ENCODE assay signal across 16 cellular contexts in genomic region chr7:132213583-132213982, GRCh38.
DNase-seq lines count a peak whose midpoint lies in the region; ATAC-seq and TF ChIP-seq lines count a peak whose summit lies in the region.
"Had no signal": no experiment of that assay in that cellular context is flagged by ENCODE, and none has a peak within 500 bp of the region (broad histone marks: within the 10 kb centered on the region; RNA-seq: fewer than 3 reads in every experiment).

No MANE protein-coding gene starts in this region.

- no peak overlapping the region for H3K4me3 Mint-ChIP-seq in effector memory CD8-positive, alpha-beta T cell
- H3K4me3 Mint-ChIP-seq: CD4-positive, alpha-beta T cell had no signal

- 87 to 89% methylated on average over 5 of the region's 5 CpGs for WGBS in sigmoid colon, 2 donors

- TF ChIP-seq EP300 in sigmoid colon (IDR thresholded peaks at IDR 0.05): no peak

- no peaks in the 10 kb centered on the region for H3K4me1 Mint-ChIP-seq in effector memory CD8-positive, alpha-beta T cell (ENCODE audit: low read depth in 2 of 2)

- peak; percentile 51 for DNase-seq in ELF-1 (ENCODE audit: low read depth, low spot score)
- DNase-seq in M059J (ENCODE audit: low read depth): peak; percentile 11
- peak; percentile 69 for DNase-seq in islet precursor cell
- peak; percentile 26 for DNase-seq in sigmoid colon
- no peak for DNase-seq in activated CD4-positive, alpha-beta T cell treated with anti-CD3 and anti-CD28 coated beads, Interleukin-2, amount 50 U/mL, for 1 hour
- DNase-seq in ascending aorta (ENCODE audit: low spot score in 2 of 2): no peak
- no peak for DNase-seq in effector memory CD8-positive, alpha-beta T cell
- DNase-seq: ACHN; BE2C; C1 segment of cervical spinal cord; Caco-2; CD4-positive, alpha-beta T cell; GF-D8; GM23248 had no signal

- ATAC-seq in effector memory CD8-positive, alpha-beta T cell (replicated peaks): no peak

- H3K9me3 Mint-ChIP-seq in effector memory CD8-positive, alpha-beta T cell: no peaks in the 10 kb centered on the region
- H3K9me3 Mint-ChIP-seq: CD4-positive, alpha-beta T cell had no signal

- H3K36me3 Mint-ChIP-seq in effector memory CD8-positive, alpha-beta T cell (ENCODE audit: insufficient read depth): no peaks in the 10 kb centered on the region

- H3K27me3 Mint-ChIP-seq in effector memory CD8-positive, alpha-beta T cell: peaks cover 0 to 18% of the 10 kb centered on the region in 2 donors

- H3K27me3 ChIP-seq in sigmoid colon: no peaks in the 10 kb centered on the region
- H3K27me3 ChIP-seq in ascending aorta: no peaks in the 10 kb centered on the region
- H3K27me3 ChIP-seq: BE2C had no signal

- no peak overlapping the region for H3K27ac ChIP-seq in sigmoid colon
- no peak overlapping the region for H3K27ac ChIP-seq in ascending aorta
- H3K27ac ChIP-seq: GM23248, HL-60 had no signal

- intact Hi-C loops in sigmoid colon (cut with DNase I) (no loop called here), ascending aorta (cut with DNase I) (no loop called here)

- TF ChIP-seq CTCF in sigmoid colon (IDR thresholded peaks at IDR 0.05): no peak
- no peak for TF ChIP-seq CTCF in ascending aorta (IDR thresholded peaks at IDR 0.05)

- H3K27ac Mint-ChIP-seq in effector memory CD8-positive, alpha-beta T cell: no peak overlapping the region
- H3K27ac Mint-ChIP-seq: CD4-positive, alpha-beta T cell had no signal

- no peak for TF ChIP-seq POLR2A in sigmoid colon (IDR thresholded peaks at IDR 0.05)

- peaks cover 0 to 9% (median 0%) of the 10 kb centered on the region in 4 donors for H3K4me1 ChIP-seq in sigmoid colon
- no peaks in the 10 kb centered on the region for H3K4me1 ChIP-seq in ascending aorta
- H3K4me1 ChIP-seq: BE2C, HAP-1 had no signal

- H3K4me3 ChIP-seq in sigmoid colon: no peak overlapping the region
- no peak overlapping the region for H3K4me3 ChIP-seq in ascending aorta
- H3K4me3 ChIP-seq: GM23248, HAP-1 had no signal

- H3K36me3 ChIP-seq in sigmoid colon: no peaks in the 10 kb centered on the region
- H3K36me3 ChIP-seq in ascending aorta: peaks cover 4 to 22% of the 10 kb centered on the region in 2 donors
- H3K36me3 ChIP-seq: HAP-1 had no signal

- H3K9me3 ChIP-seq in sigmoid colon (no peaks in the 10 kb centered on the region), ascending aorta (no peaks in the 10 kb centered on the region)
- H3K9me3 ChIP-seq: BE2C, Caco-2, HAP-1 had no signal

Comparison
In these comparisons a context has a peak if more than half of its experiments do, and no peak if none do; other contexts are left out.
1. DNase-seq: peak in ELF-1 (single experiment), M059J (single experiment), islet precursor cell (single experiment) and sigmoid colon (single experiment); none in activated CD4-positive, alpha-beta T cell treated with anti-CD3 and anti-CD28 coated beads, Interleukin-2, amount 50 U/mL, for 1 hour (single experiment), ascending aorta (0 of 2) and effector memory CD8-positive, alpha-beta T cell (0 of 3).